8 cellular contexts compared by ENCODE assay signal in the genomic region with DNA sequence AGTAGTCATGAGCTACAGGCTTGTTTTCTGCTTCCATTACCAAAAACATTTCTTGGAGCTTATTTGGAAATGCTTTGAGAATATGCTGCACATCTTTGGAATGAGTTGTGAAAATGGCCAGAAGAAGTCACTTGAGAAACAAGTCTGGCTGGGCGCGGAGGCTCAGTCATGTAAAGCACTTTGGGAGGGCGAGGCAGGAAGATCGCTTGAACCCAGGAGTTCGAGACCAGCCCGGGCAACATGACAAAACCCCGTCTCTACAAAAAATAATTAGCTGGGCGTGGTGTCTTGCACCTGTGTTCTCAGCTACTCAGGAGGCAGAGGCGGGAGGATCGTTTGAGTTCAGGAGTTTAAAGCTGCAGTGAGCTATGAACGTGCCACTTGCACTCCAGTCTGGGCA. TPM values are rescaled to one million over a fixed set of nuclear protein-coding genes. Genes with fewer than 3 reads are reported as not detected.
A peak's percentile ranks its signal among the peaks of the same experiment; 100 is the strongest.
DNase-seq lines count a peak whose midpoint lies in the region; ATAC-seq, FAIRE-seq and TF ChIP-seq lines count a peak whose summit lies in the region.

No MANE protein-coding gene starts in this region.

- H3K79me1 ChIP-seq in mesenchymal stem cell (replicated peaks; ENCODE audit: low read length, poor library complexity, severe bottlenecking): peaks cover 8% of the 10 kb centered on the region

- TF ChIP-seq CTCF in heart left ventricle (IDR thresholded peaks at IDR 0.05) (no peak), GM12878 (IDR thresholded peaks at IDR 0.05 in 2 of 3, conservative IDR thresholded peaks at IDR 0.05 in 1 of 3; ENCODE audit: control insufficient read depth in 2 of 3, extremely low read depth in 1 of 3, insufficient read depth in 1 of 3, low read depth in 3 of 3, low read length in 3 of 3) (no peak), vagina (IDR thresholded peaks at IDR 0.05) (no peak)

- FAIRE-seq in GM12878 (lab: Jason Lieb, UNC): no peak

- H3K18ac ChIP-seq in mesenchymal stem cell (ENCODE audit: low read depth in 1 of 2, low read length in 2 of 2): no peak overlapping the region

- no peak overlapping the region for H3K4ac ChIP-seq in mesenchymal stem cell (ENCODE audit: low read depth in 1 of 2, low read length in 2 of 2)

- H2BK5ac ChIP-seq in mesenchymal stem cell (ENCODE audit: low read depth, low read length, poor library complexity, severe bottlenecking): no peak overlapping the region

- 31 to 47% (median 34%) methylated on average over 11 of the region's 11 CpGs for WGBS in heart left ventricle, 4 donors
- WGBS in GM12878 (ENCODE audit: insufficient coverage, insufficient replicate concordance, low lambda C conversion rate, missing lambda C conversion rate): 26% methylated on average over 11 of the region's 11 CpGs
- 63% methylated on average over 10 of the region's 11 CpGs for WGBS in mesenchymal stem cell

- no peak overlapping the region for H2BK15ac ChIP-seq in mesenchymal stem cell (ENCODE audit: low read depth, poor library complexity, severe bottlenecking)

- no peak for ATAC-seq in heart left ventricle
- no peak for ATAC-seq in GM12878

- no peak overlapping the region for H3K23ac ChIP-seq in mesenchymal stem cell (ENCODE audit: low read length in 2 of 2)

- peak overlapping the region in 6 of 12 donors; percentile 92 to 97 (median 96) for H3K27ac ChIP-seq in heart left ventricle
- H3K27ac ChIP-seq in GM12878 (ENCODE audit: control insufficient read depth, insufficient read depth): peak overlapping the region; percentile 52; the same call in 1 of the 2 replicates
- no peak overlapping the region for H3K27ac ChIP-seq in mesenchymal stem cell (ENCODE audit: low read length, poor library complexity, severe bottlenecking)
- H3K27ac ChIP-seq in vagina: peak overlapping the region; percentile 96

- SMC1A ChIA-PET in GM12878 (lab: Charles Lee; ENCODE audit: uncharacterized antibody, unreplicated experiment): interaction anchor here (0.7 to 4.9 kb wide), 17 partner anchors 8 to 517 kb away, joined by 3 to 31 read pairs (median 5); a partner anchor contains a TSS

- no peak overlapping the region for H4K91ac ChIP-seq in mesenchymal stem cell (ENCODE audit: low read length)

- TF ChIP-seq EP300 in GM12878 (IDR thresholded peaks at IDR 0.05; ENCODE audit: borderline replicate concordance in 1 of 2, control insufficient read depth in 1 of 2, low read depth in 2 of 2, low read length in 2 of 2): no peak

- H3K79me2 ChIP-seq in GM12878 (ENCODE audit: control insufficient read depth, insufficient read depth, low read length): peaks cover 70% of the 10 kb centered on the region

- TF ChIP-seq POLR2A in heart left ventricle (IDR thresholded peaks at IDR 0.05): no peak
- TF ChIP-seq POLR2A in GM12878 (IDR thresholded peaks at IDR 0.05; ENCODE audit: low read depth, low read length): peak; percentile 25; the same call in 1 of the 2 replicates
- no peak for TF ChIP-seq POLR2A in vagina (IDR thresholded peaks at IDR 0.05)

- H2AK5ac ChIP-seq in mesenchymal stem cell (ENCODE audit: low read length, severe bottlenecking): no peak overlapping the region

- H2BK120ac ChIP-seq in mesenchymal stem cell (ENCODE audit: low read depth, low read length): no peak overlapping the region

- no peak overlapping the region for H2BK12ac ChIP-seq in mesenchymal stem cell (ENCODE audit: low read length in 2 of 2)

- H3K36me3 ChIP-seq in heart left ventricle (peaks cover 0 to 44% (median 41%) of the 10 kb centered on the region in 9 donors), GM12878 (ENCODE audit: control insufficient read depth in 2 of 2, insufficient read depth in 2 of 2, low read length in 1 of 2) (peaks cover 0 to 7% of the 10 kb centered on the region in 2 experiments; a peak in 3 of 4 replicates), mesenchymal stem cell (ENCODE audit: control insufficient read depth in 1 of 2, insufficient read depth in 2 of 2, low read depth in 1 of 2, low read length in 2 of 2) (peaks cover 22 to 36% of the 10 kb centered on the region in 2 experiments), vagina (peaks cover 0 to 2% of the 10 kb centered on the region in 2 donors)

- RAD21 ChIA-PET in GM12878 (lab: Charles Lee; ENCODE audit: unreplicated experiment): interaction anchor here (0.7 to 3.0 kb wide), 9 partner anchors 9 to 155 kb away, joined by 3 to 21 read pairs (median 8); a partner anchor contains a TSS

- DNase-seq in heart left ventricle (no peak), cardiac septum (ENCODE audit: low spot score) (no peak), GM12878 (ENCODE audit: low read depth, low spot score) (no peak), mesenchymal stem cell (peak; percentile 13), vagina (ENCODE audit: extremely low spot score in 2 of 2) (no peak), medulla oblongata (ENCODE audit: extremely low spot score) (no peak), DMS53 treated with DMSO at 0.1 percent for 48 hours (lab: John Stamatoyannopoulos, UW; ENCODE audit: unreplicated experiment) (no peak)
- DNase-seq in activated CD4-positive, CD25-positive, alpha-beta regulatory T cell treated with anti-CD3 and anti-CD28 coated beads, Interleukin-2, amount 50 U/mL, for 72 hours: no peak

- no peaks in the 10 kb centered on the region for H3K9me3 ChIP-seq in heart left ventricle
- H3K9me3 ChIP-seq in GM12878 (replicated peaks; ENCODE audit: control insufficient read depth, insufficient read depth, low read length): no peaks in the 10 kb centered on the region
- H3K9me3 ChIP-seq in mesenchymal stem cell (ENCODE audit: control insufficient read depth, low read length): no peaks in the 10 kb centered on the region
- no peaks in the 10 kb centered on the region for H3K9me3 ChIP-seq in vagina

- in situ Hi-C loops in GM12878 (cut with MboI): no loop called here

- H3K9ac ChIP-seq in GM12878 (ENCODE audit: control insufficient read depth, insufficient read depth, low read length): peak overlapping the region; percentile 93
- H3K9ac ChIP-seq in mesenchymal stem cell (ENCODE audit: low read length): peak overlapping the region; percentile 95

- H3K27me3 ChIP-seq in heart left ventricle: no peaks in the 10 kb centered on the region
- H3K27me3 ChIP-seq in GM12878 (replicated peaks in 1 of 2; ENCODE audit: control insufficient read depth in 2 of 2, insufficient read depth in 2 of 2, low read length in 1 of 2): no peaks in the 10 kb centered on the region
- no peaks in the 10 kb centered on the region for H3K27me3 ChIP-seq in mesenchymal stem cell (ENCODE audit: control insufficient read depth in 1 of 2, insufficient read depth in 1 of 2, low read length in 2 of 2)
- no peaks in the 10 kb centered on the region for H3K27me3 ChIP-seq in vagina

- no peak overlapping the region for H3K14ac ChIP-seq in mesenchymal stem cell (ENCODE audit: low read length in 2 of 2)

- H4K20me1 ChIP-seq in GM12878 (ENCODE audit: control insufficient read depth, insufficient read depth): no peaks in the 10 kb centered on the region

- intact Hi-C loops in heart left ventricle (cut with DNase I): loop anchor here in 1 of 10 donors (5.0 kb wide), 1 partner anchor 34 kb away; no protein-coding TSS in a partner anchor
- intact Hi-C loops in cardiac septum (cut with DNase I): loop anchor here (5.0 kb wide), 1 partner anchor 34 kb away; no protein-coding TSS in a partner anchor
- intact Hi-C loops in GM12878 (cut with micrococcal nuclease; ENCODE audit: unreplicated experiment): loop anchor here (2.0 to 10.0 kb wide), 2 partner anchors 36 to 126 kb away; a partner anchor contains a TSS
- intact Hi-C loops in vagina (cut with DNase I): no loop called here

- H3K4me2 ChIP-seq in GM12878 (ENCODE audit: control insufficient read depth, insufficient read depth) (peak overlapping the region; percentile 90), mesenchymal stem cell (ENCODE audit: low read length, poor library complexity, severe bottlenecking) (peak overlapping the region; percentile 94)

- TF ChIP-seq RAD21 in GM12878 (IDR thresholded peaks at IDR 0.05; ENCODE audit: insufficient read depth, low read depth, low read length): no peak

- no peak overlapping the region for H4K8ac ChIP-seq in mesenchymal stem cell (ENCODE audit: low read length)

- no peak overlapping the region for H2AFZ ChIP-seq in GM12878 (ENCODE audit: control insufficient read depth, low read depth, low read length)
- no peak overlapping the region for H2AFZ ChIP-seq in mesenchymal stem cell (ENCODE audit: low read depth, low read length)

- H3K4me3 ChIP-seq in heart left ventricle (peak overlapping the region; percentile 70 to 99 (median 92)), GM12878 (peak overlapping the region; percentile 91), mesenchymal stem cell (ENCODE audit: insufficient read depth in 1 of 2, low read depth in 1 of 2, low read length in 2 of 2) (peak overlapping the region; percentile 41 to 99), vagina (peak overlapping the region; percentile 74 to 95)

- POLR2A ChIA-PET in GM12878 (lab: Charles Lee): interaction anchor here (1.8 to 5.0 kb wide), 6 partner anchors 8 to 36 kb away, joined by 7 to 25 read pairs (median 15); a partner anchor contains a TSS

- H3K4me1 ChIP-seq in heart left ventricle (peaks cover 0 to 47% (median 35%) of the 10 kb centered on the region in 12 donors), GM12878 (ENCODE audit: control insufficient read depth, insufficient read depth, low read length) (peaks cover 5% of the 10 kb centered on the region), mesenchymal stem cell (ENCODE audit: control insufficient read depth, insufficient read depth, low read depth, low read length) (peaks cover 6% of the 10 kb centered on the region), vagina (peaks cover 36% of the 10 kb centered on the region)

- no TSS peak for BruUV-seq in GM12878 (replicated peaks; lab: Mats Ljungman, UMichigan)

- CTCF ChIA-PET in GM12878 (lab: Yijun Ruan, JAX): interaction anchor here (0.8 to 4.5 kb wide), 12 partner anchors 8 to 322 kb away, joined by 3 to 40 read pairs (median 4); a partner anchor contains a TSS

RNA-seq across cellular contexts. Expression of a gene that starts 0.9 kb away (rescaled TPM):
- 10 to 100 TPM; 17.3 to 39.8 (median 22.7) TPM for total RNA-seq in heart left ventricle
- polyA plus RNA-seq in heart left ventricle: 10 to 100 TPM; 76.0 to 77.9 TPM
- total RNA-seq in cardiac septum: 19.5 TPM
- total RNA-seq in GM12878 (2013; cell fraction: nucleolus; rRNA removed): 14.8 and 16.7 TPM in 2 replicates
- 74.3 and 77.4 TPM in 2 replicates for total RNA-seq in GM12878 (2014; rRNA removed)
- total RNA-seq in GM12878 (2014; rRNA removed; fragmentation: Illumina TruSeq; extraction: Trizol): 42.8 and 47.5 TPM in 2 replicates
- 35.0 and 36.9 TPM in 2 replicates for total RNA-seq in GM12878 (2021)
- 34.4 TPM for polyA plus RNA-seq in GM12878 (2011; ENCODE audit: low read depth)
- 56.7 and 69.0 TPM in 2 replicates for polyA plus RNA-seq in GM12878 (2011; rRNA removed)
- 33.0 and 46.8 TPM in 2 replicates for polyA plus RNA-seq in GM12878 (2011; cell fraction: cytosol; rRNA removed)
- 22.6 and 27.4 TPM in 2 replicates for polyA plus RNA-seq in GM12878 (2011; cell fraction: nucleus; rRNA removed)
- 51.6 and 59.8 TPM in 2 replicates for polyA plus RNA-seq in GM12878 (2012)
- polyA plus RNA-seq in GM12878 (2014; fragmentation: Illumina TruSeq; extraction: Trizol): 25.3 and 42.4 TPM in 2 replicates
- polyA plus RNA-seq in GM12878 (2014; fragmentation: Nextera tagmentation; extraction: Ambion mirVana): 10 to 100 TPM; 69.5 to 81.4 TPM
- 70.4 and 79.4 TPM in 2 replicates for polyA plus RNA-seq in GM12878 (2014; rRNA removed)
- 100 to 1,000 TPM; 127 to 132 TPM for polyA plus RNA-seq in GM12878 (2016; fragmentation: Nextera tagmentation; extraction: Ambion mirVana)
- polyA minus RNA-seq in GM12878 (2011; rRNA and poly(A)+ RNA removed): 8.9 and 9.4 TPM in 2 replicates
- 6.3 and 7.2 TPM in 2 replicates for polyA minus RNA-seq in GM12878 (2011; cell fraction: cytosol; rRNA and poly(A)+ RNA removed)
- 6.5 and 8.9 TPM in 2 replicates for polyA minus RNA-seq in GM12878 (2011; cell fraction: nucleus; rRNA and poly(A)+ RNA removed)
- polyA plus RNA-seq in mesenchymal stem cell (2013, experiment 1 of 2): 112 TPM
- 116 TPM for polyA plus RNA-seq in mesenchymal stem cell (2013, experiment 2 of 2)
- 19.6 TPM for total RNA-seq in vagina

RNA-seq across cellular contexts. Expression of a gene that starts 4.4 kb away (rescaled TPM):
- total RNA-seq in heart left ventricle (10 to 100 TPM; 37.6 to 69.7 (median 58.0) TPM), cardiac septum (57.1 TPM), GM12878 (2014; rRNA removed) (23.9 and 30.8 TPM in 2 replicates), GM12878 (2014; rRNA removed; fragmentation: Illumina TruSeq; extraction: Trizol) (16.4 and 18.7 TPM in 2 replicates), GM12878 (2021) (45.4 and 47.9 TPM in 2 replicates), vagina (123 TPM)
- polyA plus RNA-seq in heart left ventricle (10 to 100 TPM; 47.8 to 64.6 TPM), GM12878 (2011; rRNA removed) (17.5 and 44.6 TPM in 2 replicates), GM12878 (2014; fragmentation: Illumina TruSeq; extraction: Trizol) (15.3 and 31.5 TPM in 2 replicates), GM12878 (2014; fragmentation: Nextera tagmentation; extraction: Ambion mirVana) (1 to 10 TPM; 7.8 to 8.5 TPM), GM12878 (2014; rRNA removed) (47.1 and 48.8 TPM in 2 replicates), GM12878 (2016; fragmentation: Nextera tagmentation; extraction: Ambion mirVana) (10 to 100 TPM; 14.0 to 15.1 TPM)
- 75.9 and 86.5 TPM in 2 replicates for total RNA-seq in GM12878 (2013; cell fraction: nucleolus; rRNA removed)
- 79.3 TPM for polyA plus RNA-seq in GM12878 (2011; ENCODE audit: low read depth)
- 39.4 and 62.6 TPM in 2 replicates for polyA plus RNA-seq in GM12878 (2011; cell fraction: cytosol; rRNA removed)
- polyA plus RNA-seq in GM12878 (2011; cell fraction: nucleus; rRNA removed): 436 and 485 TPM in 2 replicates
- 58.6 and 83.1 TPM in 2 replicates for polyA plus RNA-seq in GM12878 (2012)
- 36.3 and 63.7 TPM in 2 replicates for polyA minus RNA-seq in GM12878 (2011; rRNA and poly(A)+ RNA removed)
- polyA minus RNA-seq in GM12878 (2011; cell fraction: cytosol; rRNA and poly(A)+ RNA removed): 23.0 and 27.1 TPM in 2 replicates
- polyA minus RNA-seq in GM12878 (2011; cell fraction: nucleus; rRNA and poly(A)+ RNA removed): 43.3 and 67.1 TPM in 2 replicates
- polyA plus RNA-seq in mesenchymal stem cell (2013, experiment 1 of 2): 89.1 TPM
- polyA plus RNA-seq in mesenchymal stem cell (2013, experiment 2 of 2): 80.7 TPM

RNA-seq across cellular contexts. Expression of a gene that starts 30.4 kb away (rescaled TPM):
- total RNA-seq in heart left ventricle (10 to 100 TPM in 6 of 9 donors, 1 to 10 TPM in 3; 5.8 to 32.3 (median 12.3) TPM), cardiac septum (16.0 TPM), GM12878 (2014; rRNA removed) (18.0 and 18.8 TPM in 2 replicates), GM12878 (2014; rRNA removed; fragmentation: Illumina TruSeq; extraction: Trizol) (8.9 and 10.1 TPM in 2 replicates), GM12878 (2021) (34.3 and 35.2 TPM in 2 replicates), vagina (52.8 TPM)
- polyA plus RNA-seq in heart left ventricle (1 to 10 TPM; 8.3 to 9.4 TPM), GM12878 (2011; rRNA removed) (23.8 and 31.1 TPM in 2 replicates), GM12878 (2014; fragmentation: Illumina TruSeq; extraction: Trizol) (16.6 and 22.6 TPM in 2 replicates), GM12878 (2014; fragmentation: Nextera tagmentation; extraction: Ambion mirVana) (1 to 10 TPM; 2.2 to 3.0 TPM), GM12878 (2014; rRNA removed) (31.3 and 34.7 TPM in 2 replicates), GM12878 (2016; fragmentation: Nextera tagmentation; extraction: Ambion mirVana) (10 to 100 TPM; 22.7 to 24.0 TPM)
- total RNA-seq in GM12878 (2013; cell fraction: nucleolus; rRNA removed): 57.1 and 85.9 TPM in 2 replicates
- polyA plus RNA-seq in GM12878 (2011; ENCODE audit: low read depth): 19.1 TPM
- polyA plus RNA-seq in GM12878 (2011; cell fraction: cytosol; rRNA removed): 24.8 and 31.5 TPM in 2 replicates
- polyA plus RNA-seq in GM12878 (2011; cell fraction: nucleus; rRNA removed): 81.5 and 88.2 TPM in 2 replicates
- 19.5 and 19.8 TPM in 2 replicates for polyA plus RNA-seq in GM12878 (2012)
- polyA minus RNA-seq in GM12878 (2011; rRNA and poly(A)+ RNA removed): 26.0 and 29.3 TPM in 2 replicates
- polyA minus RNA-seq in GM12878 (2011; cell fraction: cytosol; rRNA and poly(A)+ RNA removed): 11.8 and 16.4 TPM in 2 replicates
- polyA minus RNA-seq in GM12878 (2011; cell fraction: nucleus; rRNA and poly(A)+ RNA removed): 36.6 and 66.7 TPM in 2 replicates
- 16.6 TPM for polyA plus RNA-seq in mesenchymal stem cell (2013, experiment 1 of 2)
- 16.7 TPM for polyA plus RNA-seq in mesenchymal stem cell (2013, experiment 2 of 2)

RNA-seq across cellular contexts. Expression of a gene that starts 36.8 kb away (rescaled TPM):
- 10 to 100 TPM; 42.8 to 65.5 (median 49.5) TPM for total RNA-seq in heart left ventricle
- 10 to 100 TPM; 26.4 to 59.6 TPM for polyA plus RNA-seq in heart left ventricle
- total RNA-seq in cardiac septum: 55.1 TPM
- total RNA-seq in GM12878 (2013; cell fraction: nucleolus; rRNA removed): 64.1 and 66.3 TPM in 2 replicates
- total RNA-seq in GM12878 (2014; rRNA removed): 96.9 and 117 TPM in 2 replicates
- 43.4 and 48.2 TPM in 2 replicates for total RNA-seq in GM12878 (2014; rRNA removed; fragmentation: Illumina TruSeq; extraction: Trizol)
- total RNA-seq in GM12878 (2021): 91.7 and 99.9 TPM in 2 replicates
- 68.9 TPM for polyA plus RNA-seq in GM12878 (2011; ENCODE audit: low read depth)
- polyA plus RNA-seq in GM12878 (2011; rRNA removed): 52.3 and 110 TPM in 2 replicates
- 97.2 and 105 TPM in 2 replicates for polyA plus RNA-seq in GM12878 (2011; cell fraction: cytosol; rRNA removed)
- 176 and 190 TPM in 2 replicates for polyA plus RNA-seq in GM12878 (2011; cell fraction: nucleus; rRNA removed)
- 92.4 and 93.2 TPM in 2 replicates for polyA plus RNA-seq in GM12878 (2012)
- polyA plus RNA-seq in GM12878 (2014; fragmentation: Illumina TruSeq; extraction: Trizol): 67.7 and 81.5 TPM in 2 replicates
- 10 to 100 TPM; 12.7 to 18.8 TPM for polyA plus RNA-seq in GM12878 (2014; fragmentation: Nextera tagmentation; extraction: Ambion mirVana)
- polyA plus RNA-seq in GM12878 (2014; rRNA removed): 73.6 and 82.1 TPM in 2 replicates
- polyA plus RNA-seq in GM12878 (2016; fragmentation: Nextera tagmentation; extraction: Ambion mirVana): 10 to 100 TPM; 71.3 to 74.1 TPM
- polyA minus RNA-seq in GM12878 (2011; rRNA and poly(A)+ RNA removed): 135 and 166 TPM in 2 replicates
- polyA minus RNA-seq in GM12878 (2011; cell fraction: cytosol; rRNA and poly(A)+ RNA removed): 47.8 and 49.1 TPM in 2 replicates
- 30.5 and 46.2 TPM in 2 replicates for polyA minus RNA-seq in GM12878 (2011; cell fraction: nucleus; rRNA and poly(A)+ RNA removed)
- 39.6 TPM for polyA plus RNA-seq in mesenchymal stem cell (2013, experiment 1 of 2)
- 36.9 TPM for polyA plus RNA-seq in mesenchymal stem cell (2013, experiment 2 of 2)
- total RNA-seq in vagina: 47.9 TPM
